Comparison of ENCODE assay signal across 1 cellular context in the genomic region with DNA sequence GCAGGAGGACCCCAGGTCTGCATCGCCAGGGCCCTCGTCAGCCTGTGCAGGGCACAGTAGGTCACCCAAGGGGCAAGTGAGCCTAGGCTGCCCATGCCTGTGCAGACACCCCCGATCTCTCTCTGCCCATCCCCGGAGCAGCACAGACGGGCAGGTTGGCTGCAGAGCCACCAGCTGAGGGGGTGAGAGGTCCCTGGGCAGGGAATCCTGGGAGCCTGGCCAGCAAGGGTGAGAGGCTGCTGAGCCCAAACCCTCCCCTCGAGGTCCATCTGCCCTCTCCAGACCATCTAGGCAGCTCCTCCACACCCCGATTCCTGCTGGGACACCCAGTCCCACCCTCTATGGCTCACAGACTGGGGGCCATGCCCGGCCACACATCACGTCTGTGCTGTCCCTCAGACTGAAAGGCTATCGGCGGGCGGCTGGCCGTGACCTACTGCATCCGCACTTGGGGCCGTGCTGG.
A peak's percentile ranks its signal among the peaks of the same experiment; 100 is the strongest.
TF ChIP-seq lines count a peak whose summit lies in the region.

No MANE protein-coding gene starts in this region.

TF ChIP-seq in K562, 482 proteins besides CTCF, POLR2A, EP300 and RAD21:
- TF ChIP-seq E2F3 (CRISPR knock-in tag; IDR thresholded peaks at IDR 0.05), result no peak
- TF ChIP-seq PPARD (CRISPR knock-in tag; IDR thresholded peaks at IDR 0.05), result no peak
- TF ChIP-seq POLR2G (IDR thresholded peaks at IDR 0.05; ENCODE audit: low read depth, low read length), result peak; percentile 73
- peak; percentile 21 for TF ChIP-seq KDM5B (IDR thresholded peaks at IDR 0.05; ENCODE audit: insufficient replicate concordance, low read depth, low read length)
TF ChIP-seq in K562: peak in this region for 2.
